1 cellular context compared by ENCODE assay signal in the genomic region with DNA sequence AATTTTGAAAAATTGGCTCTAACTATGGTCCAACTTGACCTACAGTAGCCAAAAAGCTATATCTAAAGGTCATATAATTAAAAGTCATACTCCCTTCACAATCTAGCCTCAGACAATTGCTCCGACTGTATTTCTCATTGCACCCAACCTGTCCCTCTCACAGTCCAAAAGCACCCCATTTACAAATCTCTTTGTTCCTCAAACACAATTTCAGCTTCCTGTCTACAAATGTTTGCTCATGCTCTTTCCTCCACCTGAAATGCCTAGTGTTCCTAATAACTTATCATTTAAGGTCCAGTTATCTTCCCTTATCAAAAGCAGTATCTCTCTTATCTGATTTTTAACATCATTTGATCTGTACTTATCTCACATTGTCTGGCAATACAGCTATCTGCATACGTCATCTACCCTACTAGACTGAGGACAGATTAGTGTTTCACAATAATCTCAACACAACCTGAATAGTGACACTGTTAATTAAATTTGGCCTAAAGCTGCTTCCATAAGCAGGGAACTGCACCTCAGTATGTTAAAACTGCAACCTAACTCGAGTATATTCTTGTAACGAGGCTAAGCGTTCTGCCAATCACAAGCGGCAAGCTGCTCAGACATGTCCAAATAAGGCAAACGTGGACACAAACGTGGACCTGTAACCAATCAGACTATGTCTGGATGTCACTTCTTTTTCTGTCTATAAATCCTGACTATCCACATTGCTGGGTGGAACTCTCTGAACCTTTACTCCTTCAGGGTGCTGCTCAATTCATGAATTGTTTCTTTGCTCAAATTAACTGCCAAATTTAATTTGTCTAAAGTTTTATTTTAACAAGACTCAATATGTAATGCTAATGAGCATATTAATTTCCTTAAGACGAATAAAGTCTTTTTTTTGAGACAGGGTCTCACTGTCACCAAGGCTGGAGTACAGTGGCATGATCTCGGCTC.
TF ChIP-seq lines count a peak whose summit lies in the region.

No MANE protein-coding gene starts in this region.

TF ChIP-seq in GM12878, 131 proteins besides CTCF, POLR2A, EP300 and RAD21:
- TF ChIP-seq, protein P1, sequence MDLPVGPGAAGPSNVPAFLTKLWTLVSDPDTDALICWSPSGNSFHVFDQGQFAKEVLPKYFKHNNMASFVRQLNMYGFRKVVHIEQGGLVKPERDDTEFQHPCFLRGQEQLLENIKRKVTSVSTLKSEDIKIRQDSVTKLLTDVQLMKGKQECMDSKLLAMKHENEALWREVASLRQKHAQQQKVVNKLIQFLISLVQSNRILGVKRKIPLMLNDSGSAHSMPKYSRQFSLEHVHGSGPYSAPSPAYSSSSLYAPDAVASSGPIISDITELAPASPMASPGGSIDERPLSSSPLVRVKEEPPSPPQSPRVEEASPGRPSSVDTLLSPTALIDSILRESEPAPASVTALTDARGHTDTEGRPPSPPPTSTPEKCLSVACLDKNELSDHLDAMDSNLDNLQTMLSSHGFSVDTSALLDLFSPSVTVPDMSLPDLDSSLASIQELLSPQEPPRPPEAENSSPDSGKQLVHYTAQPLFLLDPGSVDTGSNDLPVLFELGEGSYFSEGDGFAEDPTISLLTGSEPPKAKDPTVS (IDR thresholded peaks at IDR 0.05; ENCODE audit: low read depth, low read length): no peak
- TF ChIP-seq SRF (IDR thresholded peaks at IDR 0.05; ENCODE audit: low read depth in 2 of 2, low read length in 2 of 2) (0 out of 4 replicates have a peak, but pooled peaks of 1 of the 2 experiments have one; percentile 23), CEBPB (IDR thresholded peaks at IDR 0.05; ENCODE audit: borderline replicate concordance in 1 of 2, low read depth in 2 of 2, low read length in 2 of 2) (no peak), CHD2 (IDR thresholded peaks at IDR 0.05; ENCODE audit: borderline replicate concordance, low read depth, low read length) (no peak), RCOR1 (conservative IDR thresholded peaks at IDR 0.05; ENCODE audit: low read depth, low read length) (no peak), BHLHE40 (IDR thresholded peaks at IDR 0.05; ENCODE audit: borderline replicate concordance in 1 of 2, low read depth in 2 of 2, low read length in 1 of 2) (no peak), MXI1 (IDR thresholded peaks at IDR 0.05; ENCODE audit: low read depth, low read length) (no peak)
- TF ChIP-seq, protein P2, sequence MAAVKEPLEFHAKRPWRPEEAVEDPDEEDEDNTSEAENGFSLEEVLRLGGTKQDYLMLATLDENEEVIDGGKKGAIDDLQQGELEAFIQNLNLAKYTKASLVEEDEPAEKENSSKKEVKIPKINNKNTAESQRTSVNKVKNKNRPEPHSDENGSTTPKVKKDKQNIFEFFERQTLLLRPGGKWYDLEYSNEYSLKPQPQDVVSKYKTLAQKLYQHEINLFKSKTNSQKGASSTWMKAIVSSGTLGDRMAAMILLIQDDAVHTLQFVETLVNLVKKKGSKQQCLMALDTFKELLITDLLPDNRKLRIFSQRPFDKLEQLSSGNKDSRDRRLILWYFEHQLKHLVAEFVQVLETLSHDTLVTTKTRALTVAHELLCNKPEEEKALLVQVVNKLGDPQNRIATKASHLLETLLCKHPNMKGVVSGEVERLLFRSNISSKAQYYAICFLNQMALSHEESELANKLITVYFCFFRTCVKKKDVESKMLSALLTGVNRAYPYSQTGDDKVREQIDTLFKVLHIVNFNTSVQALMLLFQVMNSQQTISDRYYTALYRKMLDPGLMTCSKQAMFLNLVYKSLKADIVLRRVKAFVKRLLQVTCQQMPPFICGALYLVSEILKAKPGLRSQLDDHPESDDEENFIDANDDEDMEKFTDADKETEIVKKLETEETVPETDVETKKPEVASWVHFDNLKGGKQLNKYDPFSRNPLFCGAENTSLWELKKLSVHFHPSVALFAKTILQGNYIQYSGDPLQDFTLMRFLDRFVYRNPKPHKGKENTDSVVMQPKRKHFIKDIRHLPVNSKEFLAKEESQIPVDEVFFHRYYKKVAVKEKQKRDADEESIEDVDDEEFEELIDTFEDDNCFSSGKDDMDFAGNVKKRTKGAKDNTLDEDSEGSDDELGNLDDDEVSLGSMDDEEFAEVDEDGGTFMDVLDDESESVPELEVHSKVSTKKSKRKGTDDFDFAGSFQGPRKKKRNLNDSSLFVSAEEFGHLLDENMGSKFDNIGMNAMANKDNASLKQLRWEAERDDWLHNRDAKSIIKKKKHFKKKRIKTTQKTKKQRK (IDR thresholded peaks at IDR 0.05; ENCODE audit: low read depth, low read length): no peak
- TF ChIP-seq, protein P3, sequence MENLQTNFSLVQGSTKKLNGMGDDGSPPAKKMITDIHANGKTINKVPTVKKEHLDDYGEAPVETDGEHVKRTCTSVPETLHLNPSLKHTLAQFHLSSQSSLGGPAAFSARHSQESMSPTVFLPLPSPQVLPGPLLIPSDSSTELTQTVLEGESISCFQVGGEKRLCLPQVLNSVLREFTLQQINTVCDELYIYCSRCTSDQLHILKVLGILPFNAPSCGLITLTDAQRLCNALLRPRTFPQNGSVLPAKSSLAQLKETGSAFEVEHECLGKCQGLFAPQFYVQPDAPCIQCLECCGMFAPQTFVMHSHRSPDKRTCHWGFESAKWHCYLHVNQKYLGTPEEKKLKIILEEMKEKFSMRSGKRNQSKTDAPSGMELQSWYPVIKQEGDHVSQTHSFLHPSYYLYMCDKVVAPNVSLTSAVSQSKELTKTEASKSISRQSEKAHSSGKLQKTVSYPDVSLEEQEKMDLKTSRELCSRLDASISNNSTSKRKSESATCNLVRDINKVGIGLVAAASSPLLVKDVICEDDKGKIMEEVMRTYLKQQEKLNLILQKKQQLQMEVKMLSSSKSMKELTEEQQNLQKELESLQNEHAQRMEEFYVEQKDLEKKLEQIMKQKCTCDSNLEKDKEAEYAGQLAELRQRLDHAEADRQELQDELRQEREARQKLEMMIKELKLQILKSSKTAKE (IDR thresholded peaks at IDR 0.05; ENCODE audit: low read depth, poor library complexity, severe bottlenecking): no peak
